10 cellular contexts compared by ENCODE assay signal in the genomic region with DNA sequence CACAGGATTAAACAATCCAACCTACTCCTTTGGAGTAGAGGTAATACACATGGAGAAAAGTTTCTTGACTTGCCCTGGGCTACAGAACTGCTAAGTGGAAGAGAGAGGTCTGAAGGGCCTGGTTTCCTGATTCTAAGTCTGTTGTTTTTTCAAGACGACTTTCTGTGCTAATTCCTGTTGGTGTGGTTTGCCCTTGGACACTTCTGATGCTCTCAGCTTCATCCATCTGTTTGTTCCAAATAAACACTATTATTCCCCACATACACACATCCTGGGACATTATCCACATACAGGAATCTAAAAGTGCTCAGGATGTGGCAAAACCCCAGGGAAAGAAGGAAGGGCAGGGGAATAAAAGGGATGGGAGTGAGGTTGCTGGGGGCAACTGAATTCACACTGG.
DNase-seq lines count a peak whose midpoint lies in the region; ATAC-seq and TF ChIP-seq lines count a peak whose summit lies in the region.
"Had no signal": no experiment of that assay in that cellular context is flagged by ENCODE, and none has a peak within 500 bp of the region (broad histone marks: within the 10 kb centered on the region; RNA-seq: fewer than 3 reads in every experiment).

No MANE protein-coding gene starts in this region.

- H4K20me1 ChIP-seq in IMR-90 (ENCODE audit: insufficient read depth, low read length) (no peaks in the 10 kb centered on the region), smooth muscle cell (ENCODE audit: low read depth) (no peaks in the 10 kb centered on the region)

- H2BK5ac ChIP-seq in IMR-90 (ENCODE audit: low read depth, low read length, poor library complexity, severe bottlenecking) = no peak overlapping the region

- WGBS in IMR-90 (ENCODE audit: extremely low coverage in 2 of 2, insufficient read length in 1 of 2), 2 experiments = no CpG with 5 or more reads among the region's 1 CpG
- WGBS in smooth muscle cell (ENCODE audit: low lambda C conversion rate) = 61% methylated on average over 1 of the region's 1 CpG

- H3F3A ChIP-seq in smooth muscle cell (ENCODE audit: low read depth) = no peaks in the 10 kb centered on the region

- 0 out of 2 replicates have a peak overlapping the region, but pooled peaks have one; percentile 2 for H3K56ac ChIP-seq in IMR-90 (ENCODE audit: extremely low read depth, insufficient read depth, low read length)

- peak overlapping the region; percentile 95; the same call in 2 of the 3 replicates for H2BK15ac ChIP-seq in IMR-90 (ENCODE audit: low read depth, low read length)

- H3K4me3 Mint-ChIP-seq in activated T-helper 17 cell treated with anti-CD3 and anti-CD28 coated beads, Interleukin-2, amount 50 U/mL, for 72 hours = peak overlapping the region; percentile 40
- no peak overlapping the region for H3K4me3 Mint-ChIP-seq in CD14-positive monocyte
- H3K4me3 Mint-ChIP-seq: stimulated activated naive B cell treated with anti-CD40 and anti-IgM and Interleukin-4, amounts not matched to agents 10 μg/mL and 1 μg/mL and 100 μg/mL, for 72 hours had no signal

- POLR2A ChIA-PET in IMR-90 (lab: Charles Lee; ENCODE audit: unreplicated experiment) = no interaction called here

- no peaks in the 10 kb centered on the region for H3K27me3 ChIP-seq in IMR-90 (ENCODE audit: control insufficient read depth, insufficient read depth, low read length)
- no peaks in the 10 kb centered on the region for H3K27me3 ChIP-seq in smooth muscle cell (ENCODE audit: low read depth)

- no peaks in the 10 kb centered on the region; the same call in none of the 2 replicates for H3K9me1 ChIP-seq in IMR-90 (ENCODE audit: insufficient read depth, low read length)

- H3K4me1 ChIP-seq in IMR-90 (ENCODE audit: control insufficient read depth, insufficient read depth, low read length) (peaks cover 11% of the 10 kb centered on the region; the same call in 1 of the 2 replicates), smooth muscle cell (ENCODE audit: low read depth) (peaks cover 20% of the 10 kb centered on the region)

- CTCF ChIA-PET in IMR-90 (lab: Yijun Ruan, JAX) = no interaction called here

- TF ChIP-seq CTCF in IMR-90 (conservative IDR thresholded peaks at IDR 0.05; ENCODE audit: low read depth, low read length) = no peak
- no peak for TF ChIP-seq CTCF in smooth muscle cell (IDR thresholded peaks at IDR 0.05; ENCODE audit: borderline replicate concordance, insufficient read depth, poor library complexity, severe bottlenecking)
- no peak for TF ChIP-seq CTCF in CD14-positive monocyte (IDR thresholded peaks at IDR 0.05)

- no peaks in the 10 kb centered on the region for H3K27me3 Mint-ChIP-seq in activated T-helper 17 cell treated with anti-CD3 and anti-CD28 coated beads, Interleukin-2, amount 50 U/mL, for 72 hours
- H3K27me3 Mint-ChIP-seq in CD14-positive monocyte (ENCODE audit: low read depth in 3 of 3) = no peaks in the 10 kb centered on the region
- H3K27me3 Mint-ChIP-seq: stimulated activated naive B cell treated with anti-CD40 and anti-IgM and Interleukin-4, amounts not matched to agents 10 μg/mL and 1 μg/mL and 100 μg/mL, for 72 hours had no signal

- no peaks in the 10 kb centered on the region for H3K36me3 Mint-ChIP-seq in activated T-helper 17 cell treated with anti-CD3 and anti-CD28 coated beads, Interleukin-2, amount 50 U/mL, for 72 hours (ENCODE audit: low read depth)
- H3K36me3 Mint-ChIP-seq in CD14-positive monocyte = no peaks in the 10 kb centered on the region

- peaks cover 31% of the 10 kb centered on the region for H3K4me1 Mint-ChIP-seq in activated T-helper 17 cell treated with anti-CD3 and anti-CD28 coated beads, Interleukin-2, amount 50 U/mL, for 72 hours
- H3K4me1 Mint-ChIP-seq in CD14-positive monocyte = peaks cover 49% of the 10 kb centered on the region

- H2BK120ac ChIP-seq in IMR-90 (ENCODE audit: low read depth, low read length) = peak overlapping the region; percentile 86

- H3K36me3 ChIP-seq in IMR-90 (ENCODE audit: control insufficient read depth, insufficient read depth, low read length) (no peaks in the 10 kb centered on the region), smooth muscle cell (ENCODE audit: low read depth) (no peaks in the 10 kb centered on the region)

- BruUV-seq in IMR-90 (replicated peaks; lab: Mats Ljungman, UMichigan) = no TSS peak

- peak overlapping the region; percentile 56 for H4K5ac ChIP-seq in IMR-90 (ENCODE audit: low read depth, low read length)

- no peak overlapping the region for H3K23ac ChIP-seq in IMR-90 (ENCODE audit: low read depth, low read length)

- TF ChIP-seq POLR2A in IMR-90 (IDR thresholded peaks at IDR 0.05; ENCODE audit: low read depth, low read length) = no peak

- intact Hi-C loops in IMR-90 (cut with micrococcal nuclease) = loop anchor here (10.0 kb wide), 1 partner anchor 396 kb away; a partner anchor contains a TSS
- intact Hi-C loops in CD14-positive monocyte (cut with micrococcal nuclease) = no loop called here

- dilution Hi-C loops in IMR-90 (cut with HindIII; ENCODE audit: low sequenced_read_pairs, unreplicated experiment) = no loop called here

- H2AK9ac ChIP-seq in IMR-90 (replicated peaks; ENCODE audit: low read depth, low read length, poor library complexity) = no peak overlapping the region

- H2AK5ac ChIP-seq in IMR-90 (ENCODE audit: low read depth, low read length) = peak overlapping the region; percentile 41; the same call in 1 of the 2 replicates

- no peak for TF ChIP-seq RAD21 in IMR-90 (IDR thresholded peaks at IDR 0.05; ENCODE audit: low read length)

- H3K27ac Mint-ChIP-seq in activated T-helper 17 cell treated with anti-CD3 and anti-CD28 coated beads, Interleukin-2, amount 50 U/mL, for 72 hours = peak overlapping the region; percentile 20
- peak overlapping the region in 1 of 7 donors; percentile 17 for H3K27ac Mint-ChIP-seq in CD14-positive monocyte

- ATAC-seq in IMR-90 (ENCODE audit: low read depth) = no peak
- no peak for ATAC-seq in activated T-helper 17 cell treated with anti-CD3 and anti-CD28 coated beads, Interleukin-2, amount 50 U/mL, for 72 hours (replicated peaks)

- in situ Hi-C loops in IMR-90 (cut with MboI; ENCODE audit: low sequenced_read_pairs) = no loop called here

- no peak overlapping the region for H3K9ac ChIP-seq in IMR-90 (ENCODE audit: low read depth, low read length)
- H3K9ac ChIP-seq in smooth muscle cell (ENCODE audit: low read depth) = no peak overlapping the region

- peak overlapping the region in 1 of 2 experiments; percentile 64; a peak in 2 of 4 replicates for H4K8ac ChIP-seq in IMR-90 (ENCODE audit: low read depth in 2 of 2, low read length in 2 of 2)

- H2AFZ ChIP-seq in IMR-90 (replicated peaks; ENCODE audit: low read length, poor library complexity) (no peak overlapping the region), smooth muscle cell (ENCODE audit: low read depth) (peak overlapping the region; percentile 21)

- H3K18ac ChIP-seq in IMR-90 (ENCODE audit: low read depth, low read length) = peak overlapping the region; percentile 53; the same call in 1 of the 2 replicates

- no peaks in the 10 kb centered on the region for H3K9me3 Mint-ChIP-seq in activated T-helper 17 cell treated with anti-CD3 and anti-CD28 coated beads, Interleukin-2, amount 50 U/mL, for 72 hours
- H3K9me3 Mint-ChIP-seq in CD14-positive monocyte = peaks cover 0 to 5% (median 2%) of the 10 kb centered on the region in 7 donors

- DNase-seq in IMR-90 (no peak), fibroblast of gingiva (ENCODE audit: low read depth) (peak; percentile 50), smooth muscle cell (lab: John Stamatoyannopoulos, UW; ENCODE audit: unreplicated experiment) (no peak), CD14-positive monocyte (ENCODE audit: low spot score) (no peak), NCI-H1417 treated with DMSO at 0.1 percent for 48 hours (lab: John Stamatoyannopoulos, UW) (no peak), hepatic stellate cell (ENCODE audit: low spot score) (no peak)
- DNase-seq: small intestine; stimulated activated naive B cell treated with anti-CD40 and anti-IgM and Interleukin-4, amounts not matched to agents 10 μg/mL and 1 μg/mL and 100 μg/mL, for 72 hours; T-helper 9 cell had no signal

- H3K9me3 ChIP-seq in IMR-90 (ENCODE audit: control insufficient read depth, insufficient read depth, low read length) = peaks cover 2% of the 10 kb centered on the region; the same call in 1 of the 2 replicates
- H3K9me3 ChIP-seq in smooth muscle cell (replicated peaks; ENCODE audit: low read depth) = no peaks in the 10 kb centered on the region

- H3K4me3 ChIP-seq in IMR-90 (ENCODE audit: insufficient read depth, low read depth, low read length) (no peak overlapping the region), smooth muscle cell (no peak overlapping the region)

- H2BK20ac ChIP-seq in IMR-90 (ENCODE audit: low read depth, low read length) = peak overlapping the region; percentile 72; the same call in 1 of the 2 replicates

- H3K4me2 ChIP-seq in IMR-90 (ENCODE audit: low read depth, low read length) (no peak overlapping the region), smooth muscle cell (no peak overlapping the region)

- H3K4ac ChIP-seq in IMR-90 (ENCODE audit: low read depth, low read length) = peak overlapping the region; percentile 66

- peak overlapping the region; percentile 55 for H4K91ac ChIP-seq in IMR-90 (ENCODE audit: insufficient read depth, low read depth, low read length)

- H3K79me1 ChIP-seq in IMR-90 (ENCODE audit: low read depth in 1 of 2, low read length in 2 of 2) = no peaks in the 10 kb centered on the region

- H3K14ac ChIP-seq in IMR-90 (replicated peaks; ENCODE audit: low read depth, low read length) = no peak overlapping the region

- H3K27ac ChIP-seq in IMR-90 (ENCODE audit: insufficient read depth, low read length) = no peak overlapping the region
- H3K27ac ChIP-seq in smooth muscle cell (ENCODE audit: low read depth) = peak overlapping the region; percentile 61

- no peaks in the 10 kb centered on the region for H3K79me2 ChIP-seq in smooth muscle cell (ENCODE audit: low read depth)

TF ChIP-seq in IMR-90, 13 proteins besides CTCF, POLR2A, EP300 and RAD21 (continues in another document):
- no peak for TF ChIP-seq SMC3 (IDR thresholded peaks at IDR 0.05; ENCODE audit: low read depth, low read length)
- no peak for TF ChIP-seq CEBPB (IDR thresholded peaks at IDR 0.05; ENCODE audit: low read depth, low read length)
- no peak for TF ChIP-seq MXI1 (IDR thresholded peaks at IDR 0.05; ENCODE audit: borderline replicate concordance, low read depth, low read length)
- no peak for TF ChIP-seq RCOR1 (IDR thresholded peaks at IDR 0.05; ENCODE audit: insufficient replicate concordance, low read length)
- TF ChIP-seq MAFK (IDR thresholded peaks at IDR 0.05; ENCODE audit: low read depth, low read length) = no peak
- TF ChIP-seq FOS (IDR thresholded peaks at IDR 0.05; ENCODE audit: low read depth, low read length) = no peak
- TF ChIP-seq NFE2L2 (IDR thresholded peaks at IDR 0.05; ENCODE audit: low read depth, low read length) = no peak
